In the genomic region with DNA sequence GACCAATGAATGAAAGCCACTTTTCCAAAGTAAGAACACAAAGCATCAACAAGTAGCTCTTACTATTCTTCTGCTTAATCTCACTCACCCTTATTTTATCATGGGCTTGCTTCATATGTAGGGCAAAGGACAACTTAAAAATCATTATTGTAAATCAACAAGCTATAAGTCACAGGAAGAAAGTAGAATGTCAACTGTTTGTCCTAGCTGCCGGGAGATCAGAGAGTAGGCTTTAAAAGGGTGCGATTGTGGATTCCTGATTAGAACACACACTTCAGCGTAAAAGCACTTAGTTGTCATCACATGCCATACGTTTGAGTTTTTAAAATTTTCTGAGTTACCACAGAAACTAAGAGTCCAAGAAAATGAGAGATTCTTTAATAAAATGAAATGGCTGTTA, we compare ENCODE assay signal across 1 cellular context.
A peak's percentile ranks its signal among the peaks of the same experiment; 100 is the strongest.
TF ChIP-seq lines count a peak whose summit lies in the region.

No MANE protein-coding gene starts in this region.

TF ChIP-seq in HepG2, 621 proteins besides CTCF, POLR2A, EP300 and RAD21 (continued from another document and continues in another):
- TF ChIP-seq, protein P1, sequence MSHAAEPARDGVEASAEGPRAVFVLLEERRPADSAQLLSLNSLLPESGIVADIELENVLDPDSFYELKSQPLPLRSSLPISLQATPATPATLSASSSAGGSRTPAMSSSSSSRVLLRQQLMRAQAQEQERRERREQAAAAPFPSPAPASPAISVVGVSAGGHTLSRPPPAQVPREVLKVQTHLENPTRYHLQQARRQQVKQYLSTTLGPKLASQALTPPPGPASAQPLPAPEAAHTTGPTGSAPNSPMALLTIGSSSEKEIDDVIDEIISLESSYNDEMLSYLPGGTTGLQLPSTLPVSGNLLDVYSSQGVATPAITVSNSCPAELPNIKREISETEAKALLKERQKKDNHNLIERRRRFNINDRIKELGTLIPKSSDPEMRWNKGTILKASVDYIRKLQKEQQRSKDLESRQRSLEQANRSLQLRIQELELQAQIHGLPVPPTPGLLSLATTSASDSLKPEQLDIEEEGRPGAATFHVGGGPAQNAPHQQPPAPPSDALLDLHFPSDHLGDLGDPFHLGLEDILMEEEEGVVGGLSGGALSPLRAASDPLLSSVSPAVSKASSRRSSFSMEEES (CRISPR knock-in tag; IDR thresholded peaks at IDR 0.05): peak; percentile 86; the same call in 1 of the 2 replicates
- TF ChIP-seq GTF3A (CRISPR knock-in tag; conservative IDR thresholded peaks at IDR 0.05) (no peak), HDAC1 (CRISPR knock-in tag; IDR thresholded peaks at IDR 0.05) (peak; percentile 81), RORA (CRISPR knock-in tag; IDR thresholded peaks at IDR 0.05) (no peak), MZF1 (CRISPR knock-in tag; IDR thresholded peaks at IDR 0.05; ENCODE audit: borderline replicate concordance) (no peak), MEF2D (CRISPR knock-in tag; IDR thresholded peaks at IDR 0.05) (peak; percentile 29; the same call in 1 of the 2 replicates), KLF12 (CRISPR knock-in tag; IDR thresholded peaks at IDR 0.05; ENCODE audit: borderline replicate concordance) (no peak), ATRX (CRISPR knock-in tag; IDR thresholded peaks at IDR 0.05; ENCODE audit: borderline replicate concordance) (no peak), ZFP90 (CRISPR knock-in tag; IDR thresholded peaks at IDR 0.05; ENCODE audit: borderline replicate concordance) (peak; percentile 62; the same call in 1 of the 2 replicates), CENPT (CRISPR knock-in tag; IDR thresholded peaks at IDR 0.05; ENCODE audit: low read depth) (no peak), ZFP1 (CRISPR knock-in tag; IDR thresholded peaks at IDR 0.05) (0 out of 2 replicates have a peak, but pooled peaks have one; percentile 80), STAG1 (CRISPR knock-in tag; IDR thresholded peaks at IDR 0.05) (no peak; the same call in 1 of the 2 replicates), GZF1 (CRISPR knock-in tag; IDR thresholded peaks at IDR 0.05) (no peak), ZNF205 (CRISPR knock-in tag; IDR thresholded peaks at IDR 0.05) (peak; percentile 33; the same call in 1 of the 2 replicates), ZNF563 (CRISPR knock-in tag; IDR thresholded peaks at IDR 0.05) (no peak), ZNF496 (CRISPR knock-in tag; IDR thresholded peaks at IDR 0.05; ENCODE audit: insufficient replicate concordance) (no peak), ZBTB7B (CRISPR knock-in tag; IDR thresholded peaks at IDR 0.05) (peak; percentile 52; the same call in 1 of the 2 replicates), HMG20A (CRISPR knock-in tag; IDR thresholded peaks at IDR 0.05; ENCODE audit: borderline replicate concordance) (peak; percentile 95; the same call in 1 of the 2 replicates), TOE1 (CRISPR knock-in tag; IDR thresholded peaks at IDR 0.05) (no peak; the same call in 1 of the 2 replicates), MXD4 (CRISPR knock-in tag; IDR thresholded peaks at IDR 0.05) (peak; percentile 45), HNRNPUL1 (IDR thresholded peaks at IDR 0.05; ENCODE audit: low read depth, low read length) (no peak), ZNF234 (CRISPR knock-in tag; conservative IDR thresholded peaks at IDR 0.05) (no peak), MYNN (CRISPR knock-in tag; IDR thresholded peaks at IDR 0.05; ENCODE audit: low read depth) (peak; percentile 99), ZSCAN31 (CRISPR knock-in tag; IDR thresholded peaks at IDR 0.05; ENCODE audit: low read depth) (no peak), POGZ (CRISPR knock-in tag; IDR thresholded peaks at IDR 0.05) (peak; percentile 58; the same call in 1 of the 2 replicates), DMAP1 (CRISPR knock-in tag; IDR thresholded peaks at IDR 0.05) (peak; percentile 72; the same call in 1 of the 2 replicates), TBP (CRISPR knock-in tag; IDR thresholded peaks at IDR 0.05) (no peak)
- TF ChIP-seq, protein P2, sequence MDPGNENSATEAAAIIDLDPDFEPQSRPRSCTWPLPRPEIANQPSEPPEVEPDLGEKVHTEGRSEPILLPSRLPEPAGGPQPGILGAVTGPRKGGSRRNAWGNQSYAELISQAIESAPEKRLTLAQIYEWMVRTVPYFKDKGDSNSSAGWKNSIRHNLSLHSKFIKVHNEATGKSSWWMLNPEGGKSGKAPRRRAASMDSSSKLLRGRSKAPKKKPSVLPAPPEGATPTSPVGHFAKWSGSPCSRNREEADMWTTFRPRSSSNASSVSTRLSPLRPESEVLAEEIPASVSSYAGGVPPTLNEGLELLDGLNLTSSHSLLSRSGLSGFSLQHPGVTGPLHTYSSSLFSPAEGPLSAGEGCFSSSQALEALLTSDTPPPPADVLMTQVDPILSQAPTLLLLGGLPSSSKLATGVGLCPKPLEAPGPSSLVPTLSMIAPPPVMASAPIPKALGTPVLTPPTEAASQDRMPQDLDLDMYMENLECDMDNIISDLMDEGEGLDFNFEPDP (CRISPR knock-in tag; conservative IDR thresholded peaks at IDR 0.05): no peak
- TF ChIP-seq, protein P3, sequence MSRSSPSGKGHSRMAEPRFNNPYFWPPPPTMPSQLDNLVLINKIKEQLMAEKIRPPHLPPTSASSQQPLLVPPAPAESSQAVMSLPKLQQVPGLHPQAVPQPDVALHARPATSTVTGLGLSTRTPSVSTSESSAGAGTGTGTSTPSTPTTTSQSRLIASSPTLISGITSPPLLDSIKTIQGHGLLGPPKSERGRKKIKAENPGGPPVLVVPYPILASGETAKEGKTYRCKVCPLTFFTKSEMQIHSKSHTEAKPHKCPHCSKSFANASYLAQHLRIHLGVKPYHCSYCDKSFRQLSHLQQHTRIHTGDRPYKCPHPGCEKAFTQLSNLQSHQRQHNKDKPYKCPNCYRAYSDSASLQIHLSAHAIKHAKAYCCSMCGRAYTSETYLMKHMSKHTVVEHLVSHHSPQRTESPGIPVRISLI (CRISPR knock-in tag; IDR thresholded peaks at IDR 0.05; ENCODE audit: borderline replicate concordance): no peak; the same call in 1 of the 2 replicates
- TF ChIP-seq, protein P4, sequence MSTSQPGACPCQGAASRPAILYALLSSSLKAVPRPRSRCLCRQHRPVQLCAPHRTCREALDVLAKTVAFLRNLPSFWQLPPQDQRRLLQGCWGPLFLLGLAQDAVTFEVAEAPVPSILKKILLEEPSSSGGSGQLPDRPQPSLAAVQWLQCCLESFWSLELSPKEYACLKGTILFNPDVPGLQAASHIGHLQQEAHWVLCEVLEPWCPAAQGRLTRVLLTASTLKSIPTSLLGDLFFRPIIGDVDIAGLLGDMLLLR (CRISPR knock-in tag; IDR thresholded peaks at IDR 0.05): no peak
- TF ChIP-seq, protein P5, sequence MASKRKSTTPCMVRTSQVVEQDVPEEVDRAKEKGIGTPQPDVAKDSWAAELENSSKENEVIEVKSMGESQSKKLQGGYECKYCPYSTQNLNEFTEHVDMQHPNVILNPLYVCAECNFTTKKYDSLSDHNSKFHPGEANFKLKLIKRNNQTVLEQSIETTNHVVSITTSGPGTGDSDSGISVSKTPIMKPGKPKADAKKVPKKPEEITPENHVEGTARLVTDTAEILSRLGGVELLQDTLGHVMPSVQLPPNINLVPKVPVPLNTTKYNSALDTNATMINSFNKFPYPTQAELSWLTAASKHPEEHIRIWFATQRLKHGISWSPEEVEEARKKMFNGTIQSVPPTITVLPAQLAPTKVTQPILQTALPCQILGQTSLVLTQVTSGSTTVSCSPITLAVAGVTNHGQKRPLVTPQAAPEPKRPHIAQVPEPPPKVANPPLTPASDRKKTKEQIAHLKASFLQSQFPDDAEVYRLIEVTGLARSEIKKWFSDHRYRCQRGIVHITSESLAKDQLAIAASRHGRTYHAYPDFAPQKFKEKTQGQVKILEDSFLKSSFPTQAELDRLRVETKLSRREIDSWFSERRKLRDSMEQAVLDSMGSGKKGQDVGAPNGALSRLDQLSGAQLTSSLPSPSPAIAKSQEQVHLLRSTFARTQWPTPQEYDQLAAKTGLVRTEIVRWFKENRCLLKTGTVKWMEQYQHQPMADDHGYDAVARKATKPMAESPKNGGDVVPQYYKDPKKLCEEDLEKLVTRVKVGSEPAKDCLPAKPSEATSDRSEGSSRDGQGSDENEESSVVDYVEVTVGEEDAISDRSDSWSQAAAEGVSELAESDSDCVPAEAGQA (IDR thresholded peaks at IDR 0.05; ENCODE audit: low read depth): no peak
- TF ChIP-seq, protein P5 (CRISPR knock-in tag; IDR thresholded peaks at IDR 0.05; ENCODE audit: borderline replicate concordance): no peak
- TF ChIP-seq, protein P6, sequence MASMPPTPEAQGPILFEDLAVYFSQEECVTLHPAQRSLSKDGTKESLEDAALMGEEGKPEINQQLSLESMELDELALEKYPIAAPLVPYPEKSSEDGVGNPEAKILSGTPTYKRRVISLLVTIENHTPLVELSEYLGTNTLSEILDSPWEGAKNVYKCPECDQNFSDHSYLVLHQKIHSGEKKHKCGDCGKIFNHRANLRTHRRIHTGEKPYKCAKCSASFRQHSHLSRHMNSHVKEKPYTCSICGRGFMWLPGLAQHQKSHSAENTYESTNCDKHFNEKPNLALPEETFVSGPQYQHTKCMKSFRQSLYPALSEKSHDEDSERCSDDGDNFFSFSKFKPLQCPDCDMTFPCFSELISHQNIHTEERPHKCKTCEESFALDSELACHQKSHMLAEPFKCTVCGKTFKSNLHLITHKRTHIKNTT (CRISPR knock-in tag; IDR thresholded peaks at IDR 0.05): no peak
- TF ChIP-seq, protein P7, sequence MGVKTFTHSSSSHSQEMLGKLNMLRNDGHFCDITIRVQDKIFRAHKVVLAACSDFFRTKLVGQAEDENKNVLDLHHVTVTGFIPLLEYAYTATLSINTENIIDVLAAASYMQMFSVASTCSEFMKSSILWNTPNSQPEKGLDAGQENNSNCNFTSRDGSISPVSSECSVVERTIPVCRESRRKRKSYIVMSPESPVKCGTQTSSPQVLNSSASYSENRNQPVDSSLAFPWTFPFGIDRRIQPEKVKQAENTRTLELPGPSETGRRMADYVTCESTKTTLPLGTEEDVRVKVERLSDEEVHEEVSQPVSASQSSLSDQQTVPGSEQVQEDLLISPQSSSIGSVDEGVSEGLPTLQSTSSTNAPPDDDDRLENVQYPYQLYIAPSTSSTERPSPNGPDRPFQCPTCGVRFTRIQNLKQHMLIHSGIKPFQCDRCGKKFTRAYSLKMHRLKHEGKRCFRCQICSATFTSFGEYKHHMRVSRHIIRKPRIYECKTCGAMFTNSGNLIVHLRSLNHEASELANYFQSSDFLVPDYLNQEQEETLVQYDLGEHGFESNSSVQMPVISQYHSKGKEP (CRISPR knock-in tag; IDR thresholded peaks at IDR 0.05): no peak
- TF ChIP-seq, protein P8, sequence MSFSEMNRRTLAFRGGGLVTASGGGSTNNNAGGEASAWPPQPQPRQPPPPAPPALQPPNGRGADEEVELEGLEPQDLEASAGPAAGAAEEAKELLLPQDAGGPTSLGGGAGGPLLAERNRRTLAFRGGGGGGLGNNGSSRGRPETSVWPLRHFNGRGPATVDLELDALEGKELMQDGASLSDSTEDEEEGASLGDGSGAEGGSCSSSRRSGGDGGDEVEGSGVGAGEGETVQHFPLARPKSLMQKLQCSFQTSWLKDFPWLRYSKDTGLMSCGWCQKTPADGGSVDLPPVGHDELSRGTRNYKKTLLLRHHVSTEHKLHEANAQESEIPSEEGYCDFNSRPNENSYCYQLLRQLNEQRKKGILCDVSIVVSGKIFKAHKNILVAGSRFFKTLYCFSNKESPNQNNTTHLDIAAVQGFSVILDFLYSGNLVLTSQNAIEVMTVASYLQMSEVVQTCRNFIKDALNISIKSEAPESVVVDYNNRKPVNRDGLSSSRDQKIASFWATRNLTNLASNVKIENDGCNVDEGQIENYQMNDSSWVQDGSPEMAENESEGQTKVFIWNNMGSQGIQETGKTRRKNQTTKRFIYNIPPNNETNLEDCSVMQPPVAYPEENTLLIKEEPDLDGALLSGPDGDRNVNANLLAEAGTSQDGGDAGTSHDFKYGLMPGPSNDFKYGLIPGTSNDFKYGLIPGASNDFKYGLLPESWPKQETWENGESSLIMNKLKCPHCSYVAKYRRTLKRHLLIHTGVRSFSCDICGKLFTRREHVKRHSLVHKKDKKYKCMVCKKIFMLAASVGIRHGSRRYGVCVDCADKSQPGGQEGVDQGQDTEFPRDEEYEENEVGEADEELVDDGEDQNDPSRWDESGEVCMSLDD (CRISPR knock-in tag; IDR thresholded peaks at IDR 0.05; ENCODE audit: borderline replicate concordance): no peak
